Comparison of ENCODE assay signal across 1 cellular context in the genomic region with DNA sequence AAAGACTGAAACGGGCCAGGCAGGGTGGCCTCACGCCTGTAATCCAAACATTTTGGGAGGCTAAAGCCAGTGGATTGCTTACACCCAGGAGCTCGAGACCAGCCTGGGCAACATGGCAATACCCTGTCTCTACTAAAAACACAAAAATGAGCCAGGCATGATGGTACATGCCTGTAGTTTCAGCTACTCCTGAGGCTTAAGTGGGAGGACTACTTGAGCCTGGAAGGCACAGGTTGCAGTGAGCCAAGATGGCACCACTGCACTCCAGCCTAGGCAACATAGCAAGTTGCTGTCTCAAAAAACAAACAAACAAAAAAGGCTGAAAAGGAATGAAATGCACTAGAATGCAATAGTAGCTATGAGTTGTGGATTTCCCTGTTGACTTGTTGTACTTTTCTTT.
TF ChIP-seq lines count a peak whose summit lies in the region.

No MANE protein-coding gene starts in this region.

TF ChIP-seq in IMR-90, 13 proteins besides CTCF, POLR2A, EP300 and RAD21 (continued from another document):
- TF ChIP-seq, protein P1, sequence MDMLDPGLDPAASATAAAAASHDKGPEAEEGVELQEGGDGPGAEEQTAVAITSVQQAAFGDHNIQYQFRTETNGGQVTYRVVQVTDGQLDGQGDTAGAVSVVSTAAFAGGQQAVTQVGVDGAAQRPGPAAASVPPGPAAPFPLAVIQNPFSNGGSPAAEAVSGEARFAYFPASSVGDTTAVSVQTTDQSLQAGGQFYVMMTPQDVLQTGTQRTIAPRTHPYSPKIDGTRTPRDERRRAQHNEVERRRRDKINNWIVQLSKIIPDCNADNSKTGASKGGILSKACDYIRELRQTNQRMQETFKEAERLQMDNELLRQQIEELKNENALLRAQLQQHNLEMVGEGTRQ (IDR thresholded peaks at IDR 0.05; ENCODE audit: low read depth, low read length) = no peak
- TF ChIP-seq SMC3 (IDR thresholded peaks at IDR 0.05; ENCODE audit: low read depth, low read length) = no peak
- no peak for TF ChIP-seq MAFK (IDR thresholded peaks at IDR 0.05; ENCODE audit: low read depth, low read length)
- TF ChIP-seq MAZ (IDR thresholded peaks at IDR 0.05; ENCODE audit: borderline replicate concordance, low read depth, low read length) = no peak
- no peak for TF ChIP-seq RCOR1 (IDR thresholded peaks at IDR 0.05; ENCODE audit: insufficient replicate concordance, low read length)
